ENCODE assay signal across 23 cellular contexts in the genomic region with DNA sequence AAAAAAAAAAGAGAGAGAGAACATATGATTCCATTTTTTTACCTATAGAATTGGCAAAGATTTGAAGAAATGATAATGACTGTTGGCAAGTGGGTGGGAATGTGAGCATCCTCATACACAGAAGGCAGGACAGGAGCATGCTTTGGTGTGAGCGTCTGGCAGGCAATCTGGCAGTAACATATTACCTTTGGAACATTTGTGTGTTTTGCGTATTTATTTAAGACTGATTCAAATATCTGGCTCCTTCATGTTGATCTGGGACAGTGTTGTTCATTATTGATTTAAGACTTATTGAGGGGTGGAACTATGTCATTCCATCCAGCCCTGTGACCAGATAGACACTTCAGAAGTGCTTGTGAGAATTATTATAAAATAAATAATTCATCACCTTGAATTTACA. TPM values are rescaled to one million over a fixed set of nuclear protein-coding genes. Genes with fewer than 3 reads are reported as not detected.
DNase-seq lines count a peak whose midpoint lies in the region; ATAC-seq, FAIRE-seq and TF ChIP-seq lines count a peak whose summit lies in the region.
"Had no signal": no experiment of that assay in that cellular context is flagged by ENCODE, and none has a peak within 500 bp of the region (broad histone marks: within the 10 kb centered on the region; RNA-seq: fewer than 3 reads in every experiment).

No MANE protein-coding gene starts in this region.

- ATAC-seq in HepG2 (no peak), right lobe of liver (no peak), PC-3 (peak; percentile 56)
- ATAC-seq: GM23338 had no signal

- H3K79me2 ChIP-seq in HepG2 (ENCODE audit: insufficient read depth, low read length) = no peaks in the 10 kb centered on the region
- H3K79me2 ChIP-seq in PC-3 (ENCODE audit: low read length) = no peaks in the 10 kb centered on the region

- TF ChIP-seq EP300 in HepG2 (IDR thresholded peaks at IDR 0.05; ENCODE audit: low read depth in 2 of 2, low read length in 2 of 2) (no peak), HepG2 (CRISPR knock-in tag; IDR thresholded peaks at IDR 0.05; ENCODE audit: borderline replicate concordance) (no peak)

- H2AFZ ChIP-seq in HepG2 (ENCODE audit: low read length) (no peak overlapping the region), PC-3 (ENCODE audit: low read length) (no peak overlapping the region)
- H2AFZ ChIP-seq: GM23338 had no signal

- TF ChIP-seq CTCF in HepG2 (CRISPR knock-in tag; IDR thresholded peaks at IDR 0.05) = no peak
- TF ChIP-seq CTCF in right lobe of liver (IDR thresholded peaks at IDR 0.05) = no peak
- TF ChIP-seq CTCF in LNCaP clone FGC (IDR thresholded peaks at IDR 0.05; ENCODE audit: control insufficient read depth, extremely low read depth, insufficient read depth) = no peak
- no peak for TF ChIP-seq CTCF in PC-3 (conservative IDR thresholded peaks at IDR 0.05; ENCODE audit: low read depth, low read length)

- H4K20me1 ChIP-seq in HepG2 (ENCODE audit: insufficient read depth, low read length) (no peaks in the 10 kb centered on the region), PC-3 (ENCODE audit: low read length) (no peaks in the 10 kb centered on the region)

- no peaks in the 10 kb centered on the region for H3F3A ChIP-seq in PC-3 (ENCODE audit: low read length, unreplicated experiment)

- no peak overlapping the region for H3K4me3 ChIP-seq in HepG2 (replicated peaks in 1 of 3; ENCODE audit: insufficient read depth in 1 of 3, low read depth in 2 of 3, low read length in 3 of 3)
- H3K4me3 ChIP-seq in right lobe of liver = no peak overlapping the region
- H3K4me3 ChIP-seq in LNCaP clone FGC (ENCODE audit: low read depth, low read length) = no peak overlapping the region
- H3K4me3 ChIP-seq in PC-3 (ENCODE audit: low read length) = no peak overlapping the region
- H3K4me3 ChIP-seq: GM23338 had no signal

- BruUV-seq in HepG2 (replicated peaks; lab: Mats Ljungman, UMichigan) (no TSS peak), PC-3 (replicated peaks; lab: Mats Ljungman, UMichigan) (no TSS peak)

- H3K4me1 ChIP-seq in HepG2 (ENCODE audit: insufficient read depth, low read length) (no peaks in the 10 kb centered on the region), right lobe of liver (no peaks in the 10 kb centered on the region), PC-3 (ENCODE audit: insufficient read depth, low read length) (peaks cover 6% of the 10 kb centered on the region; the same call in 1 of the 2 replicates)
- H3K4me1 ChIP-seq: BE2C had no signal

- H3K9me2 ChIP-seq in PC-3 (replicated peaks; ENCODE audit: low read length) = no peaks in the 10 kb centered on the region

- no peak overlapping the region for H3K27ac ChIP-seq in HepG2 (ENCODE audit: extremely low read length, insufficient read depth, low read length)
- H3K27ac ChIP-seq in right lobe of liver = no peak overlapping the region
- no peak overlapping the region for H3K27ac ChIP-seq in PC-3 (ENCODE audit: low read length)

- WGBS in HepG2 (ENCODE audit: low lambda C conversion rate) = 43% methylated on average over 2 of the region's 2 CpGs
- whole genome bisulfite sequencing in right lobe of liver (ENCODE audit: insufficient coverage, low coverage, low lambda C conversion rate, missing lambda C conversion rate) = 53% methylated on average over 2 of the region's 2 CpGs

- DNase-seq in HepG2 (ENCODE audit: low spot score) = peak; percentile 6
- DNase-seq in right lobe of liver = no peak
- DNase-seq in LNCaP clone FGC (ENCODE audit: low read depth) = peak; percentile 77
- peak; percentile 18 for DNase-seq in PC-3
- no peak for DNase-seq in GM19238 (ENCODE audit: insufficient read length, low spot score)
- no peak for DNase-seq in LoVo (ENCODE audit: low spot score)
- no peak for DNase-seq in NAMALWA (ENCODE audit: low spot score)
- DNase-seq: ACHN; BE2C; C1 segment of cervical spinal cord; CD4-positive, CD25-positive, alpha-beta regulatory T cell; CD8-positive, alpha-beta memory T cell; COR-L47; DMS 273 treated with DMSO at 0.1 percent for 48 hours; DMS79; GDM1; HCEC 1CT; IMR-90 had no signal

- no peak overlapping the region for H3K4me2 ChIP-seq in HepG2 (ENCODE audit: low read depth, low read length)
- no peak overlapping the region for H3K4me2 ChIP-seq in PC-3 (ENCODE audit: low read length)
- H3K4me2 ChIP-seq: GM23338 had no signal

- POLR2A ChIA-PET in HepG2 (lab: Yijun Ruan, JAX) = no interaction called here
- POLR2A ChIA-PET in PC-3 (lab: Charles Lee; ENCODE audit: unreplicated experiment) = no interaction called here

- in situ Hi-C loops in HepG2 (cut with HindIII; ENCODE audit: extremely low pct_ligation_motif_present, low pct_unique_long_range_greater_than_20kb) = no loop called here

- H3K9ac ChIP-seq in HepG2 (ENCODE audit: insufficient read depth, low read depth, low read length) (no peak overlapping the region), PC-3 (ENCODE audit: low read length) (no peak overlapping the region)

- H3K36me3 ChIP-seq in HepG2 (replicated peaks in 1 of 2; ENCODE audit: control insufficient read depth in 1 of 2, insufficient read depth in 2 of 2, low read length in 2 of 2) (no peaks in the 10 kb centered on the region), right lobe of liver (no peaks in the 10 kb centered on the region), PC-3 (ENCODE audit: low read depth, low read length) (no peaks in the 10 kb centered on the region)
- H3K36me3 ChIP-seq: BE2C had no signal

- H3K27me3 ChIP-seq in HepG2 (ENCODE audit: control insufficient read depth in 1 of 2, insufficient read depth in 2 of 2, low read length in 2 of 2) (peaks cover 0 to 3% of the 10 kb centered on the region in 2 experiments; a peak in 1 of 5 replicates), right lobe of liver (no peaks in the 10 kb centered on the region), PC-3 (ENCODE audit: low read length) (no peaks in the 10 kb centered on the region)
- H3K27me3 ChIP-seq: BE2C had no signal

- TF ChIP-seq POLR2A in HepG2 (IDR thresholded peaks at IDR 0.05; ENCODE audit: insufficient read depth in 1 of 2, low read depth in 2 of 2, low read length in 2 of 2) (no peak), right lobe of liver (IDR thresholded peaks at IDR 0.05) (no peak)

- CTCF ChIA-PET in HepG2 (lab: Yijun Ruan, JAX; ENCODE audit: low intra/inter-chr PET ratio, low total read pairs) (no interaction called here), PC-3 (lab: Charles Lee) (no interaction called here)

- intact Hi-C loops in HepG2 (cut with micrococcal nuclease; ENCODE audit: unreplicated experiment) (no loop called here), right lobe of liver (cut with DNase I) (no loop called here), PC-3 (cut with micrococcal nuclease) (no loop called here)

- TF ChIP-seq RAD21 in HepG2 (CRISPR knock-in tag; IDR thresholded peaks at IDR 0.05) = no peak

- H3K9me3 ChIP-seq in HepG2 (ENCODE audit: low read length) (no peaks in the 10 kb centered on the region), right lobe of liver (no peaks in the 10 kb centered on the region), PC-3 (ENCODE audit: low read length) (no peaks in the 10 kb centered on the region)
- H3K9me3 ChIP-seq: BE2C had no signal

- FAIRE-seq in HepG2 (lab: Jason Lieb, UNC) = no peak
- FAIRE-seq: GM12892, GM18507, H54 had no signal

TF ChIP-seq in HepG2, 621 proteins besides CTCF, POLR2A, EP300 and RAD21:
- no peak for TF ChIP-seq RFXAP (CRISPR knock-in tag; IDR thresholded peaks at IDR 0.05; ENCODE audit: borderline replicate concordance)
- no peak for TF ChIP-seq ZNF441 (CRISPR knock-in tag; IDR thresholded peaks at IDR 0.05; ENCODE audit: borderline replicate concordance)

RNA-seq across cellular contexts. Expression of a gene that starts 53.1 kb away (rescaled TPM):
- 0.11 TPM in 1 of 2 replicates, not detected in the other for total RNA-seq in HepG2 (2016; rRNA removed; fragmentation: Illumina TruSeq; extraction: Trizol)
- total RNA-seq in HepG2 (2016; cell fraction: cytosol; rRNA removed; fragmentation: Illumina TruSeq; extraction: Trizol; ENCODE audit: low read depth) = 0.20 and 0.44 TPM in 2 replicates
- 0.19 and 0.21 TPM in 2 replicates for total RNA-seq in HepG2 (2016; cell fraction: insoluble cytoplasmic fraction; rRNA removed; fragmentation: Illumina TruSeq; extraction: Trizol)
- total RNA-seq in HepG2 (2016; cell fraction: membrane; rRNA removed; fragmentation: Illumina TruSeq; extraction: Trizol) = 0.31 and 0.34 TPM in 2 replicates
- not detected in 2 replicates for total RNA-seq in HepG2 (2016; cell fraction: nucleus; rRNA removed; fragmentation: Illumina TruSeq; extraction: Trizol)
- 0.14 and 0.17 TPM in 2 replicates for polyA plus RNA-seq in HepG2 (2011; rRNA removed)
- polyA plus RNA-seq in HepG2 (2011; cell fraction: cytosol; rRNA removed) = 0.07 TPM in 1 of 2 replicates, not detected in the other
- 0.17 TPM in 1 of 2 replicates, not detected in the other for polyA plus RNA-seq in HepG2 (2011; cell fraction: nucleus; rRNA removed)
- not detected in 2 replicates for polyA plus RNA-seq in HepG2 (2012)
- polyA plus RNA-seq in HepG2 (2016; cell fraction: cytosol; fragmentation: Illumina TruSeq; extraction: Trizol; ENCODE audit: low read depth) = 0.23 TPM in 1 of 2 replicates, not detected in the other
- polyA plus RNA-seq in HepG2 (2016; cell fraction: insoluble cytoplasmic fraction; fragmentation: Illumina TruSeq; extraction: Trizol; ENCODE audit: low read depth) = 0.22 TPM in 1 of 2 replicates, not detected in the other
- 0.30 TPM in 1 of 2 replicates, not detected in the other for polyA plus RNA-seq in HepG2 (2016; cell fraction: membrane; fragmentation: Illumina TruSeq; extraction: Trizol; ENCODE audit: low read depth)
- not detected in 2 replicates for polyA plus RNA-seq in HepG2 (2016; cell fraction: nucleus; fragmentation: Illumina TruSeq; extraction: Trizol; ENCODE audit: insufficient read depth, low read depth)
- 0.16 and 0.35 TPM in 2 replicates for polyA minus RNA-seq in HepG2 (2011; rRNA and poly(A)+ RNA removed; ENCODE audit: low replicate concordance)
- polyA minus RNA-seq in HepG2 (2011; cell fraction: cytosol; rRNA and poly(A)+ RNA removed) = not detected in 2 replicates
- polyA minus RNA-seq in HepG2 (2011; cell fraction: nucleus; rRNA and poly(A)+ RNA removed) = not detected in 2 replicates
- total RNA-seq in right lobe of liver = under 1 TPM in 2 of 6 experiments, not detected in 4; 0.16 to 0.40 TPM
- 0.26 TPM in 1 of 2 replicates, not detected in the other for total RNA-seq in PC-3 (2014; rRNA removed)
- total RNA-seq: A172; CD4-positive, CD25-positive, alpha-beta regulatory T cell had no signal

Comparison
In these comparisons a context has a peak if more than half of its experiments do, and no peak if none do; other contexts are left out.
1. DNase-seq: peak in HepG2 (single experiment), LNCaP clone FGC (single experiment) and PC-3 (single experiment); none in right lobe of liver (0 of 3), GM19238 (single experiment), LoVo (single experiment) and NAMALWA (single experiment).